In genomic region chr22:45328822-45329535, GRCh38 we compare ENCODE assay signal across 2 cellular contexts.
TF ChIP-seq lines count a peak whose summit lies in the region.

No MANE protein-coding gene starts in this region.

TF ChIP-seq in IMR-90, 13 proteins besides CTCF, POLR2A, EP300 and RAD21:
- TF ChIP-seq BHLHE40 (IDR thresholded peaks at IDR 0.05; ENCODE audit: low read depth, low read length) (no peak), RFX5 (IDR thresholded peaks at IDR 0.05; ENCODE audit: low read depth, low read length) (no peak), USF2 (IDR thresholded peaks at IDR 0.05; ENCODE audit: low read depth, low read length) (no peak)

TF ChIP-seq in HepG2, 621 proteins besides CTCF, POLR2A, EP300 and RAD21:
- TF ChIP-seq ZFYVE20 (CRISPR knock-in tag; IDR thresholded peaks at IDR 0.05; ENCODE audit: borderline replicate concordance, low read depth), result no peak
- no peak for TF ChIP-seq ZFP1 (CRISPR knock-in tag; IDR thresholded peaks at IDR 0.05)
- TF ChIP-seq ZNF263 (CRISPR knock-in tag; IDR thresholded peaks at IDR 0.05), result 0 out of 2 replicates have a peak, but pooled peaks have one; percentile 10
